Comparison of ENCODE assay signal across 36 cellular contexts in genomic region chr12:93966516-93967133, GRCh38.
"Had no signal": no experiment of that assay in that cellular context is flagged by ENCODE, and none has a peak within 500 bp of the region (broad histone marks: within the 10 kb centered on the region; RNA-seq: fewer than 3 reads in every experiment).

No MANE protein-coding gene starts in this region.

- H3K36me3 ChIP-seq: MG63 had no signal

- H3K4me3 ChIP-seq: MG63 had no signal

- H3K27me3 ChIP-seq: MG63 had no signal

- DNase-seq: Karpas-422, Kasumi-1, MG63, MM.1S, MV-4-11, NCI-H1048, NCI-H1092, NCI-H1092 treated with DMSO at 0.1 percent for 48 hours, NCI-H1105, NCI-H1105 treated with DMSO at 0.1 percent for 48 hours, NCI-H1417, NCI-H1417 treated with DMSO at 0.1 percent for 48 hours, NCI-H1436, NCI-H1436 treated with DMSO at 0.1 percent for 48 hours, NCI-H146, NCI-H1694, NCI-H1694 treated with DMSO at 0.1 percent for 48 hours, NCI-H187, NCI-H187 treated with DMSO at 0.1 percent for 48 hours, NCI-H1930, NCI-H2029, NCI-H2029 treated with DMSO at 0.1 percent for 48 hours, NCI-H2081, NCI-H2081 treated with DMSO at 0.1 percent for 48 hours, NCI-H2107, NCI-H2171, NCI-H2171 treated with DMSO at 0.1 percent for 48 hours, NCI-H2227 treated with DMSO at 0.1 percent for 48 hours, NCI-H226, NCI-H345, NCI-H446, NCI-H446 treated with DMSO at 0.1 percent for 48 hours, NCI-H510A, NCI-H510A treated with DMSO at 0.1 percent for 48 hours, NCI-H524, NCI-H524 treated with DMSO at 0.1 percent for 48 hours had no signal
